In the genomic region with DNA sequence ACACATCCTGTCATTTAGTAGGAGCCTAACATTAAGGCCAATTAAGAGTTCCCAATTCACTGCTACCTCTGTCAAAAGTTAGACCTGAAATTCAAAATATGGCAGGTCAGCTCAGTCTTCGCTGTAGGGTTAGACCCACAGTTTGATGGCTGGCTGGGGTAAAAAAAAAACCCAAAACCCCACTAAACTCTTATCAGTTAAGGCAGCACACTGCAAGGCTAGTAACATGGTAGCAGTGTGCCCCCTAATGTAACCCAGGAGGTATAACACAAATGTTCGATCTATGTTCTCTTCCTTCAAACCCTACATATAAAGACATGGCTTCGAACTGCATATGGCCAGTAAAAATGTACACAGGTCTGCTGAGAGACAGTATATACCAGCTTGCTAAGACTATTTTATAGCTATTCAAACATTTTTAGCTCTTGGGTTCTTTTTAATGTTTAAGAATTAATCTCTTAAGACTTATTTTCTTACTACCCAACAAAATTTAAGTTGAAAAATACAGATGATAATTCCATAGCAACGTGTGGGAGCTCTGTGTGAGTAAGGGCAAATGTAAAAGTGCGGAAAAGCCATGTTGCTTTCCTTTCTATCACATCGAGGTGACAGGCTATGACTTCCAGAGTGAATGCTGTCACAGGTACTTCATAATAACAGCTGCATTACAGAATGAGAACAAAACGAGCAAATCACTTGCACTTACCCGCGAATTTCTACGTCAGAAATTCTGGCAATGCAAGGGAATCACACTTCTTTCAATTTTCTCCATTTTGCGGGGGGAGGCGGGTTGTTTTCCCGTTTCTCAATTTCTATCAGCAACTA, we compare ENCODE assay signal across 1 cellular context.
TF ChIP-seq lines count a peak whose summit lies in the region.

No MANE protein-coding gene starts in this region.

TF ChIP-seq in WTC11, 78 proteins besides CTCF, POLR2A, EP300 and RAD21 (continued from another document):
- no peak for TF ChIP-seq JUN (CRISPR knock-in tag; IDR thresholded peaks at IDR 0.05)
- TF ChIP-seq, protein P1, sequence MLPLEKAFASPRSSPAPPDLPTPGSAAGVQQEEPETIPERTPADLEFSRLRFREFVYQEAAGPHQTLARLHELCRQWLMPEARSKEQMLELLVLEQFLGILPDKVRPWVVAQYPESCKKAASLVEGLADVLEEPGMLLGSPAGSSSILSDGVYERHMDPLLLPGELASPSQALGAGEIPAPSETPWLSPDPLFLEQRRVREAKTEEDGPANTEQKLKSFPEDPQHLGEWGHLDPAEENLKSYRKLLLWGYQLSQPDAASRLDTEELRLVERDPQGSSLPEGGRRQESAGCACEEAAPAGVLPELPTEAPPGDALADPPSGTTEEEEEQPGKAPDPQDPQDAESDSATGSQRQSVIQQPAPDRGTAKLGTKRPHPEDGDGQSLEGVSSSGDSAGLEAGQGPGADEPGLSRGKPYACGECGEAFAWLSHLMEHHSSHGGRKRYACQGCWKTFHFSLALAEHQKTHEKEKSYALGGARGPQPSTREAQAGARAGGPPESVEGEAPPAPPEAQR (CRISPR knock-in tag; IDR thresholded peaks at IDR 0.05), result no peak
